In the genomic region with DNA sequence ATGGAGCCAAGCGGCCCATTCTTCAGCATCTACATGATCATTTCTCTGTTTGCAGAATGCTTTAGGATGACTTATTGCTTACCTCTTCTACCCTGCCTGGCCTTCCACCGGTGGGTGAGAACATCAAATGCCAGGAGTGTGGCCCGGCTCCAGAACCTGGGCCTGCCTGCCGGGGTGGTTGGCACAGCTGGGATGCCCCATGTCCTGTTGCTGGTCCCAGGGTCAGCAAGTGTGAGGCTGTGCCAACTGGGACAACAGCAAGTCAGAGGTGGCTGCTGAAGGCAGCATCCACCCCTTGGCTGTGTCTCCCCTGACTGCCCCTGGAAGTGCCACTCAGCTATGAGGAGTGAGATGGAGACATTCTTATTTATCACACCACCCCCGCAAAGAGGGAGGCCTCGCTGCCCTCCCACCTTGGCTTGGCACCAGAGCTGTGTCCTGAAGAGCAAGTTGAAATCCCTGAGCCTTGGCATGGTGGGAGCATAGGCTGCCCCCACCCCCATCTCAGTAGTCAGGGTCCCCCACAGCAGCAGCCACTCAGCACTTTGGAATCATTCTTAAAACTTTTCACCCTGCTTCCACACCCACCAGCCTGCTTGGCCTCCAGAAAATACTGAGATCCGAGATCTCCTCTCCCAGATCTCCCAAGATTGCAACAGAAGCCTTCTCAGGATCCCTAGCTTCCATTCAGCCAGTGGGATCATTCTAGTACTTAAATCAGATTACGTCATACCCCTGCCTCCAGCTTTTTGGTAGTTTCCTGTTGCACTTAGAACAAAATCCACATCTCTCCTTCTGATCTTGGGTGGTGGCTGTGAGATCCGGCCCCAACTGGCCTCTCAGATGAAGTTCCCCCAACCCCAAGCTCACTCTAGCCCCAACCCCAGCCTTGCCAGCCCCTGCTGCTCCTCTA, we compare ENCODE assay signal across 9 cellular contexts.
A peak's percentile ranks its signal among the peaks of the same experiment; 100 is the strongest.
DNase-seq lines count a peak whose midpoint lies in the region; ATAC-seq, FAIRE-seq and TF ChIP-seq lines count a peak whose summit lies in the region.
"Had no signal": no experiment of that assay in that cellular context is flagged by ENCODE, and none has a peak within 500 bp of the region (broad histone marks: within the 10 kb centered on the region; RNA-seq: fewer than 3 reads in every experiment).

No MANE protein-coding gene starts in this region.

- H3K4me1 Mint-ChIP-seq in activated naive CD4-positive, alpha-beta T cell treated with anti-CD3 and anti-CD28 coated beads for 36 hours (ENCODE audit: low read depth), result peaks cover 37% of the 10 kb centered on the region
- peaks cover 63% of the 10 kb centered on the region for H3K4me1 Mint-ChIP-seq in activated naive CD8-positive, alpha-beta T cell treated with anti-CD3 and anti-CD28 coated beads, Interleukin-2, amount 10 ng/mL, durations not matched to agents 7 days and 5 days

- intact Hi-C loops in activated naive CD4-positive, alpha-beta T cell treated with anti-CD3 and anti-CD28 coated beads for 36 hours (cut with micrococcal nuclease), result no loop called here

- H3K4me1 ChIP-seq in upper lobe of left lung, result peaks cover 27 to 34% (median 28%) of the 10 kb centered on the region in 4 donors

- H3K9me3 Mint-ChIP-seq in activated naive CD4-positive, alpha-beta T cell treated with anti-CD3 and anti-CD28 coated beads for 36 hours, result no peaks in the 10 kb centered on the region
- H3K9me3 Mint-ChIP-seq in activated naive CD8-positive, alpha-beta T cell treated with anti-CD3 and anti-CD28 coated beads, Interleukin-2, amount 10 ng/mL, durations not matched to agents 7 days and 5 days, result no peaks in the 10 kb centered on the region

- peak; percentile 89 for ATAC-seq in activated naive CD8-positive, alpha-beta T cell treated with anti-CD3 and anti-CD28 coated beads, Interleukin-2, amount 10 ng/mL, durations not matched to agents 7 days and 5 days (ENCODE audit: low read depth)
- peak in 1 of 2 donors; percentile 30 for ATAC-seq in upper lobe of left lung (ENCODE audit: low FRiP score in 2 of 2)

- H3K27ac Mint-ChIP-seq in activated naive CD4-positive, alpha-beta T cell treated with anti-CD3 and anti-CD28 coated beads for 36 hours, result peak overlapping the region; percentile 46
- H3K27ac Mint-ChIP-seq in activated naive CD8-positive, alpha-beta T cell treated with anti-CD3 and anti-CD28 coated beads, Interleukin-2, amount 10 ng/mL, durations not matched to agents 7 days and 5 days, result peak overlapping the region; percentile 87

- no peak for FAIRE-seq in HTR-8/SVneo (lab: Jason Lieb, UNC)

- no peak for TF ChIP-seq EP300 in upper lobe of left lung (IDR thresholded peaks at IDR 0.05)

- H3K27me3 Mint-ChIP-seq in activated naive CD4-positive, alpha-beta T cell treated with anti-CD3 and anti-CD28 coated beads for 36 hours (ENCODE audit: low read depth), result no peaks in the 10 kb centered on the region
- H3K27me3 Mint-ChIP-seq in activated naive CD8-positive, alpha-beta T cell treated with anti-CD3 and anti-CD28 coated beads, Interleukin-2, amount 10 ng/mL, durations not matched to agents 7 days and 5 days, result no peaks in the 10 kb centered on the region

- CTCF ChIA-PET in activated naive CD4-positive, alpha-beta T cell treated with anti-CD3 and anti-CD28 coated beads for 36 hours (lab: Charles Lee), result interaction anchor here (0.9 kb wide), 1 partner anchor 243 kb away, joined by 3 read pairs; no protein-coding TSS in a partner anchor

- H3K4me3 Mint-ChIP-seq in activated naive CD4-positive, alpha-beta T cell treated with anti-CD3 and anti-CD28 coated beads for 36 hours, result no peak overlapping the region
- peak overlapping the region; percentile 41 for H3K4me3 Mint-ChIP-seq in activated naive CD8-positive, alpha-beta T cell treated with anti-CD3 and anti-CD28 coated beads, Interleukin-2, amount 10 ng/mL, durations not matched to agents 7 days and 5 days

- no peak overlapping the region for H3K4me3 ChIP-seq in upper lobe of left lung

- POLR2A ChIA-PET in activated naive CD8-positive, alpha-beta T cell treated with anti-CD3 and anti-CD28 coated beads, Interleukin-2, amount 10 ng/mL, durations not matched to agents 7 days and 5 days (lab: Charles Lee), result interaction anchor here (0.7 to 2.2 kb wide), 14 partner anchors 8 to 127 kb away, joined by 3 to 9 read pairs (median 4); partner anchors contain the start of gene SOCS1

- peaks cover 14 to 35% (median 28%) of the 10 kb centered on the region in 4 donors for H3K36me3 ChIP-seq in upper lobe of left lung

- H3K27ac ChIP-seq in upper lobe of left lung, result peak overlapping the region; percentile 37 to 73 (median 62)

- 50 to 59% methylated on average over 9 of the region's 9 CpGs for WGBS in upper lobe of left lung, 2 donors

- no peaks in the 10 kb centered on the region for H3K9me3 ChIP-seq in upper lobe of left lung

- peak; percentile 29 for DNase-seq in activated naive CD4-positive, alpha-beta T cell treated with anti-CD3 and anti-CD28 coated beads for 36 hours
- DNase-seq in activated naive CD4-positive, alpha-beta T cell treated with Interleukin-2 at 50 U/mL for 16 hours, result no peak
- no peak for DNase-seq in activated naive CD8-positive, alpha-beta T cell treated with anti-CD3 and anti-CD28 coated beads, Interleukin-2, amount 10 ng/mL, durations not matched to agents 7 days and 5 days
- DNase-seq in iris pigment epithelial cell (ENCODE audit: low read depth), result peak; percentile 62
- DNase-seq in upper lobe of left lung, result peak in 1 of 2 donors; percentile 53
- no peak for DNase-seq in COLO668 (lab: John Stamatoyannopoulos, UW; ENCODE audit: unreplicated experiment)
- DNase-seq in HTR-8/SVneo (ENCODE audit: insufficient read length, low spot score), result no peak
- no peak for DNase-seq in NCI-H526 treated with DMSO at 0.1 percent for 48 hours (lab: John Stamatoyannopoulos, UW)
- DNase-seq: nucleus accumbens had no signal

- H3K27me3 ChIP-seq in upper lobe of left lung, result no peaks in the 10 kb centered on the region

- TF ChIP-seq POLR2A in upper lobe of left lung (IDR thresholded peaks at IDR 0.05), result no peak

- no peak for TF ChIP-seq CTCF in upper lobe of left lung (IDR thresholded peaks at IDR 0.05)

- H3K36me3 Mint-ChIP-seq in activated naive CD4-positive, alpha-beta T cell treated with anti-CD3 and anti-CD28 coated beads for 36 hours (ENCODE audit: low read depth), result peaks cover 23% of the 10 kb centered on the region
- peaks cover 48% of the 10 kb centered on the region for H3K36me3 Mint-ChIP-seq in activated naive CD8-positive, alpha-beta T cell treated with anti-CD3 and anti-CD28 coated beads, Interleukin-2, amount 10 ng/mL, durations not matched to agents 7 days and 5 days

Comparison
In these comparisons a context has a peak if more than half of its experiments do, and no peak if none do; other contexts are left out.
1. DNase-seq: peak in activated naive CD4-positive, alpha-beta T cell treated with anti-CD3 and anti-CD28 coated beads for 36 hours (single experiment) and iris pigment epithelial cell (single experiment); none in activated naive CD4-positive, alpha-beta T cell treated with Interleukin-2 at 50 U/mL for 16 hours (single experiment), activated naive CD8-positive, alpha-beta T cell treated with anti-CD3 and anti-CD28 coated beads, Interleukin-2, amount 10 ng/mL, durations not matched to agents 7 days and 5 days (single experiment), COLO668 (single experiment), HTR-8/SVneo (single experiment) and NCI-H526 treated with DMSO at 0.1 percent for 48 hours (single experiment).